Comparison of ENCODE assay signal across 8 cellular contexts in the genomic region with DNA sequence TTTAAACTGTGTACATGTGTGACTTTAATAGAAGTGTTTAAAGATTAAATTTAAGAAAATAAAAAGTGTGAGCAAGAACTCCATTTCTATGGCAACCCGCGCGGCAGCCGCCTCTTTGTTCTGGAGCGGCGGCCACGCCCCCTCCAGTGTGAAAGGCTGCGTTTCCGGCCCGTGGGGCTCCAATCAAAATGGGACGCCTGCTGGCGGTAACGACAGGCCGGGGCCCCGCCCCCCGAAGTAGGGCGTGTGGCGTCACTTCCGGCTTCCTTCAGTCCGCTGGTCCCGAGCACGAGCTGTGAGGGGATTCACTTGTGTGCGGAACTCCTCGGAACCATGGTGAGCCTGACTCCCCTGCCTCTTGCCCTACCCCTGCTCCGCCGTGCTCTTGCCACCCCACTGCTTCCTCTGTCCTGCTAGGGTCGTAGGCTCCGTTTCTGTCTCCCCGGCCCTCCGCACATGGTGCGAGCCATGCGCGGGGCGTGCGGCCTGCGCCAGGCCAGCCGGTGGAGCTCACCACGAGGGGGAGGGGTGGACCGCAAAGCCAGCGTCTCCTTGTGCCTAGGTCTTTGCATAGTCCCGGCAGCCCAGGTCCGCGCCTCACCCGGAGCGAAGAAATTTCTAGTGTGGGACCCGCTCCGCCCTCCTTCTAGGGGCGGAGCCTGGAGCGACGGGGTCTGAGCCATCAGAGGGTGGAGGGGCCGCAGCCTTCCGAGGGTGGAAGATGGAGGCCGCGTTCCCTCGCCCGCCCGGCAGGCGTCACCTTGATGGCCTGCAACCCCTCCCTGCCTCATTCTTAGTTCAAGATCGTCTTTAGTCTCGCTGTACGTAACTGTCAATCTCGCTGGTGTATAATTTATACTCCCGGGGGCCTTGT. TPM values are rescaled to one million over a fixed set of nuclear protein-coding genes. Genes with fewer than 3 reads are reported as not detected.
DNase-seq lines count a peak whose midpoint lies in the region; ATAC-seq and TF ChIP-seq lines count a peak whose summit lies in the region.

Gene CCT2 (plus strand): TSS at position 271 of the 874 bp plus-strand sequence. CDS start 63 bp downstream, at position 334.

- H3K4me3 ChIP-seq in CD4-positive, alpha-beta memory T cell (ENCODE audit: low read length in 2 of 2), result peak within 1 kb of the TSS; percentile 90 to 93
- H3K4me3 ChIP-seq in liver (ENCODE audit: low read depth in 1 of 3, low read length in 3 of 3), result peak within 1 kb of the TSS; percentile 80 to 100 (median 81)

- H3K9ac ChIP-seq in liver (ENCODE audit: low read depth in 1 of 2, low read length in 2 of 2), result peak within 1 kb of the TSS; percentile 45 to 97

- no peaks in the 10 kb centered on the region for H3K9me3 ChIP-seq in CD4-positive, alpha-beta memory T cell (ENCODE audit: control insufficient read depth in 1 of 2, low read length in 2 of 2)
- H3K9me3 ChIP-seq in liver (ENCODE audit: control insufficient read depth in 4 of 4, low read length in 3 of 4), result no peaks in the 10 kb centered on the region

- POLR2A ChIA-PET in CD4-positive, alpha-beta memory T cell (lab: Charles Lee; ENCODE audit: partially characterized antibody), result interaction anchor here (0.6 to 2.2 kb wide), 10 partner anchors 14 to 778 kb away, joined by 3 to 26 read pairs (median 4); partner anchors contain the start of genes FRS2 and MDM2

- TF ChIP-seq CTCF in liver (IDR thresholded peaks at IDR 0.05; ENCODE audit: low read depth, low read length, missing input control), result peak; percentile 13

- H3K36me3 Mint-ChIP-seq in CD4-positive, alpha-beta memory T cell, result peaks cover 20 to 36% of the 10 kb centered on the region in 2 donors

- ATAC-seq in GM19438 (IDR thresholded peaks at IDR 0.05; ENCODE audit: low read depth, unreplicated experiment), result peak; percentile 96
- ATAC-seq in HG03575 (IDR thresholded peaks at IDR 0.05; ENCODE audit: extremely low read depth, insufficient number of reproducible peaks, low FRiP score, unreplicated experiment), result peak; percentile 83

- WGBS in liver, result under 1% methylated on average over 63 of the region's 63 CpGs

- peaks cover 5 to 19% (median 10%) of the 10 kb centered on the region in 4 donors for H3K4me1 Mint-ChIP-seq in CD4-positive, alpha-beta memory T cell

- H3K9me3 Mint-ChIP-seq in CD4-positive, alpha-beta memory T cell, result peaks cover 0 to 4% (median 0%) of the 10 kb centered on the region in 8 donors

- H3K27me3 Mint-ChIP-seq in CD4-positive, alpha-beta memory T cell, result no peaks in the 10 kb centered on the region

- H3K4me1 ChIP-seq in CD4-positive, alpha-beta memory T cell (ENCODE audit: insufficient read depth, low read length), result peaks cover 16% of the 10 kb centered on the region
- peaks cover 0 to 7% (median 3%) of the 10 kb centered on the region in 4 donors for H3K4me1 ChIP-seq in liver (ENCODE audit: control insufficient read depth in 4 of 4, insufficient read depth in 4 of 4, low read length in 3 of 4)

- peak; percentile 22 to 27 for TF ChIP-seq RAD21 in liver (IDR thresholded peaks at IDR 0.05)

- peak within 1 kb of the TSS; percentile 96 to 99 (median 98) for H3K27ac Mint-ChIP-seq in CD4-positive, alpha-beta memory T cell

- H3K4me3 Mint-ChIP-seq in CD4-positive, alpha-beta memory T cell, result peak within 1 kb of the TSS; percentile 94 to 97 (median 95)

- H3K27me3 ChIP-seq in CD4-positive, alpha-beta memory T cell (ENCODE audit: insufficient read depth, low read length), result no peaks in the 10 kb centered on the region
- no peaks in the 10 kb centered on the region for H3K27me3 ChIP-seq in liver (ENCODE audit: control insufficient read depth in 4 of 4, insufficient read depth in 4 of 4, low read length in 3 of 4)

- peak within 1 kb of the TSS; percentile 95 for H3K27ac ChIP-seq in CD4-positive, alpha-beta memory T cell (ENCODE audit: low read depth, low read length)
- peak within 1 kb of the TSS; percentile 88 to 98 for H3K27ac ChIP-seq in liver (ENCODE audit: low read depth in 1 of 2, low read length in 2 of 2)

- CTCF ChIA-PET in CD4-positive, alpha-beta memory T cell (lab: Charles Lee; ENCODE audit: partially characterized antibody), result interaction anchor here (0.9 to 1.9 kb wide), 6 partner anchors 15 to 229 kb away, joined by 3 to 14 read pairs (median 6); no protein-coding TSS in a partner anchor

- intact Hi-C loops in CD4-positive, alpha-beta memory T cell (cut with micrococcal nuclease), result loop anchor here (1.0 to 10.0 kb wide), 9 partner anchors 13 to 659 kb away; partner anchors contain the start of genes CNOT2, CPSF6, FRS2 and RAB3IP

- H3K36me3 ChIP-seq in CD4-positive, alpha-beta memory T cell (ENCODE audit: insufficient read depth, low read length), result peaks cover 34% of the 10 kb centered on the region
- peaks cover 0 to 36% (median 27%) of the 10 kb centered on the region in 4 donors for H3K36me3 ChIP-seq in liver (ENCODE audit: control insufficient read depth in 4 of 4, insufficient read depth in 3 of 4, low read depth in 1 of 4, low read length in 3 of 4)

- peak; percentile 91 to 96 (median 96) for DNase-seq in CD4-positive, alpha-beta memory T cell
- DNase-seq in NCI-H82 (lab: John Stamatoyannopoulos, UW), result peak; percentile 99
- peak; percentile 96 to 97 for DNase-seq in activated CD4-positive, alpha-beta T cell treated with anti-CD3 and anti-CD28 coated beads, Interleukin-2, amount 50 U/mL, for 48 hours
- DNase-seq in dermis microvascular lymphatic vessel endothelial cell (ENCODE audit: low read depth in 2 of 2), result peak; percentile 90 to 97
- peak; percentile 97 for DNase-seq in stimulated activated CD4-positive, alpha-beta T cell treated with anti-CD3 and anti-CD28 coated beads, Interleukin-4, amount 100 ng/mL, for 24 hours

TF ChIP-seq in liver, 16 proteins besides CTCF, POLR2A, EP300 and RAD21:
- TF ChIP-seq, protein P1, sequence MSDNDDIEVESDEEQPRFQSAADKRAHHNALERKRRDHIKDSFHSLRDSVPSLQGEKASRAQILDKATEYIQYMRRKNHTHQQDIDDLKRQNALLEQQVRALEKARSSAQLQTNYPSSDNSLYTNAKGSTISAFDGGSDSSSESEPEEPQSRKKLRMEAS (IDR thresholded peaks at IDR 0.05), result peak; percentile 86
- TF ChIP-seq SP1 (IDR thresholded peaks at IDR 0.05) (peak; percentile 73), NR2F2 (IDR thresholded peaks at IDR 0.05) (no peak), TAF1 (conservative IDR thresholded peaks at IDR 0.05) (peak; percentile 62), EGR1 (IDR thresholded peaks at IDR 0.05; ENCODE audit: low read depth in 2 of 2) (peak in 1 of 2 donors; percentile 40), GABPA (IDR thresholded peaks at IDR 0.05 in 1 of 2, conservative IDR thresholded peaks at IDR 0.05 in 1 of 2) (peak; percentile 89 to 97), FOXA2 (IDR thresholded peaks at IDR 0.05) (no peak), YY1 (IDR thresholded peaks at IDR 0.05) (peak; percentile 72)
- TF ChIP-seq, protein P2, sequence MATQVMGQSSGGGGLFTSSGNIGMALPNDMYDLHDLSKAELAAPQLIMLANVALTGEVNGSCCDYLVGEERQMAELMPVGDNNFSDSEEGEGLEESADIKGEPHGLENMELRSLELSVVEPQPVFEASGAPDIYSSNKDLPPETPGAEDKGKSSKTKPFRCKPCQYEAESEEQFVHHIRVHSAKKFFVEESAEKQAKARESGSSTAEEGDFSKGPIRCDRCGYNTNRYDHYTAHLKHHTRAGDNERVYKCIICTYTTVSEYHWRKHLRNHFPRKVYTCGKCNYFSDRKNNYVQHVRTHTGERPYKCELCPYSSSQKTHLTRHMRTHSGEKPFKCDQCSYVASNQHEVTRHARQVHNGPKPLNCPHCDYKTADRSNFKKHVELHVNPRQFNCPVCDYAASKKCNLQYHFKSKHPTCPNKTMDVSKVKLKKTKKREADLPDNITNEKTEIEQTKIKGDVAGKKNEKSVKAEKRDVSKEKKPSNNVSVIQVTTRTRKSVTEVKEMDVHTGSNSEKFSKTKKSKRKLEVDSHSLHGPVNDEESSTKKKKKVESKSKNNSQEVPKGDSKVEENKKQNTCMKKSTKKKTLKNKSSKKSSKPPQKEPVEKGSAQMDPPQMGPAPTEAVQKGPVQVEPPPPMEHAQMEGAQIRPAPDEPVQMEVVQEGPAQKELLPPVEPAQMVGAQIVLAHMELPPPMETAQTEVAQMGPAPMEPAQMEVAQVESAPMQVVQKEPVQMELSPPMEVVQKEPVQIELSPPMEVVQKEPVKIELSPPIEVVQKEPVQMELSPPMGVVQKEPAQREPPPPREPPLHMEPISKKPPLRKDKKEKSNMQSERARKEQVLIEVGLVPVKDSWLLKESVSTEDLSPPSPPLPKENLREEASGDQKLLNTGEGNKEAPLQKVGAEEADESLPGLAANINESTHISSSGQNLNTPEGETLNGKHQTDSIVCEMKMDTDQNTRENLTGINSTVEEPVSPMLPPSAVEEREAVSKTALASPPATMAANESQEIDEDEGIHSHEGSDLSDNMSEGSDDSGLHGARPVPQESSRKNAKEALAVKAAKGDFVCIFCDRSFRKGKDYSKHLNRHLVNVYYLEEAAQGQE (IDR thresholded peaks at IDR 0.05), result peak; percentile 65

RNA-seq across cellular contexts. Expression of gene CCT2, which starts in this region (rescaled TPM):
- total RNA-seq in CD4-positive, alpha-beta memory T cell, result 100 to 1,000 TPM in 1 of 2 experiments, 10 to 100 TPM in 1; 92.6 to 104 TPM
- 100 to 1,000 TPM; 139 to 146 TPM for polyA plus RNA-seq in CD4-positive, alpha-beta memory T cell
- total RNA-seq in dermis microvascular lymphatic vessel endothelial cell (227 and 251 TPM in 2 replicates), liver (100 to 1,000 TPM in 1 of 2 donors, 10 to 100 TPM in 1; 79.4 to 145 TPM)
- 10 to 100 TPM; 43.6 to 81.8 TPM for polyA plus RNA-seq in liver

Comparison
In these comparisons a context has a peak if more than half of its experiments do, and no peak if none do; other contexts are left out.
1. Peak in every context shown above with its lines: DNase-seq, ATAC-seq, H3K4me3 ChIP-seq and H3K27ac ChIP-seq.